22 cellular contexts compared by ENCODE assay signal in the genomic region with DNA sequence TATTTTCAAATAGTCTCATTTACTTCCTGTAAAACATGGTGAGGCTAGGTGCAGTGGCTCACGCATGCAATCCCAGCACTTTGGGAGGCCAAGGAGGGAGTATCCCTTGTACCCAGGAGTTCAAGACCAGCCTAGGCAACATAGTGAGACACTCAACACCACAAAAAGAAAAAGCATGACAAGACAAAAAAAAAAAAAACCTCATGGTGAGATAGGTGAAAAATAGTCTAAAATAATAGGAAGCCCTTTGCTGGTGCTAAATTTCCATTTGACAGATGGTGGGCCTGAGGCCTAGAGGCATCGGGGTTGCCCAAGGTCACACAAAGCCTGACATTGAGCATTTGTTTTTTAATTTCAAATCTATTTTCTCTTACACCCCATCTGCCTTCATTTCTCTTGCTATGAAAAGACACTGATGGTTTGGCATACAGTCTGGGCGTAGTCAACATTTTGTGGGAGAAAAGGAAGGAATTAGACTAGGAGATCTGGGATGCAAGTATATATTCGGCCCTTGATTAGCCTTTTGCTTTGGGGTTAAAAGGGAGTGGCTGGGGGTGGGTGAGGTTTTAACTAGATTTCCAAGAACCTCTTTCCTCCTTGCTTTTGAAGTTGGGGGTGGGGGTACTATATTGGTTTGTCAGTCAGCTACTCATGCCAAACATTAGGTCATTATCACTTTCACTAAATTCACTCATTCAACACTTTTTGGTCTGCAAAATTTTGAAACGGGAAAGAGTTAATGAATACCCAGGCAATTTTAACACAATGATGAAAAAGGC. TPM values are rescaled to one million over a fixed set of nuclear protein-coding genes. Genes with fewer than 3 reads are reported as not detected.
DNase-seq lines count a peak whose midpoint lies in the region; ATAC-seq lines count a peak whose summit lies in the region.
"Had no signal": no experiment of that assay in that cellular context is flagged by ENCODE, and none has a peak within 500 bp of the region (broad histone marks: within the 10 kb centered on the region; RNA-seq: fewer than 3 reads in every experiment).

No MANE protein-coding gene starts in this region.

- peaks cover 24% of the 10 kb centered on the region for H3K36me3 Mint-ChIP-seq in activated CD4-positive, alpha-beta memory T cell treated with anti-CD3 and anti-CD28 coated beads for 36 hours
- peaks cover 46% of the 10 kb centered on the region for H3K36me3 Mint-ChIP-seq in effector memory CD8-positive, alpha-beta T cell (ENCODE audit: insufficient read depth)

- peak overlapping the region; percentile 70 for H3K27ac Mint-ChIP-seq in activated CD4-positive, alpha-beta memory T cell treated with anti-CD3 and anti-CD28 coated beads for 36 hours
- peak overlapping the region; percentile 65 to 81 for H3K27ac Mint-ChIP-seq in effector memory CD8-positive, alpha-beta T cell

- ATAC-seq in effector memory CD8-positive, alpha-beta T cell (replicated peaks), result no peak
- ATAC-seq in GM21576 (IDR thresholded peaks at IDR 0.05; ENCODE audit: unreplicated experiment) (no peak), GM18870 (IDR thresholded peaks at IDR 0.05; ENCODE audit: unreplicated experiment) (no peak)
- ATAC-seq: Panc1 had no signal

- H3K27me3 Mint-ChIP-seq in activated CD4-positive, alpha-beta memory T cell treated with anti-CD3 and anti-CD28 coated beads for 36 hours, result no peaks in the 10 kb centered on the region
- no peaks in the 10 kb centered on the region for H3K27me3 Mint-ChIP-seq in effector memory CD8-positive, alpha-beta T cell

- H3K9me3 ChIP-seq in BLaER1 treated with 17β-estradiol and CSF1 and Interleukin-3, amounts not matched to agents 10 nM and 100 nM (replicated peaks in 1 of 11), result peaks cover 0 to 6% (median 0%) of the 10 kb centered on the region in 11 experiments; a peak in 3 of 22 replicates
- H3K9me3 ChIP-seq in SJCRH30 (replicated peaks), result no peaks in the 10 kb centered on the region
- H3K9me3 ChIP-seq: testis had no signal

- intact Hi-C loops in activated CD4-positive, alpha-beta memory T cell treated with anti-CD3 and anti-CD28 coated beads for 36 hours (cut with micrococcal nuclease), result no loop called here

- H3K4me1 Mint-ChIP-seq in activated CD4-positive, alpha-beta memory T cell treated with anti-CD3 and anti-CD28 coated beads for 36 hours (ENCODE audit: low read depth), result peaks cover 91% of the 10 kb centered on the region
- H3K4me1 Mint-ChIP-seq in effector memory CD8-positive, alpha-beta T cell (ENCODE audit: low read depth in 2 of 2), result peaks cover 62 to 84% of the 10 kb centered on the region in 2 donors

- peak overlapping the region in 6 of 11 experiments; percentile 0 to 66 (median 33); a peak in 7 of 22 replicates for H3K4me2 ChIP-seq in BLaER1 treated with 17β-estradiol and CSF1 and Interleukin-3, amounts not matched to agents 10 nM and 100 nM

- H3K9ac ChIP-seq in BLaER1 treated with 17β-estradiol and CSF1 and Interleukin-3, amounts not matched to agents 10 nM and 100 nM, result no peak overlapping the region

- H3K4me3 Mint-ChIP-seq in activated CD4-positive, alpha-beta memory T cell treated with anti-CD3 and anti-CD28 coated beads for 36 hours, result no peak overlapping the region
- H3K4me3 Mint-ChIP-seq in effector memory CD8-positive, alpha-beta T cell, result peak overlapping the region; percentile 66 to 71
- H3K4me3 Mint-ChIP-seq: neural crest cell had no signal

- peak; percentile 58 for DNase-seq in DMS 273 (lab: John Stamatoyannopoulos, UW; ENCODE audit: unreplicated experiment)
- DNase-seq in DMS 273 treated with DMSO at 0.1 percent for 48 hours (lab: John Stamatoyannopoulos, UW), result no peak
- no peak for DNase-seq in activated CD4-positive, alpha-beta memory T cell treated with anti-CD3 and anti-CD28 coated beads for 36 hours
- no peak for DNase-seq in effector memory CD8-positive, alpha-beta T cell
- no peak for DNase-seq in SJCRH30
- DNase-seq: activated CD8-positive, alpha-beta memory T cell treated with anti-CD3 and anti-CD28 coated beads for 24 hours; activated gamma-delta T cell; brain microvascular endothelial cell; cortex of kidney; DMS79; foreskin melanocyte; Karpas-422; NCI-H1436; NCI-H82; stimulated activated CD4-positive, alpha-beta T cell treated with anti-CD3 and anti-CD28 coated beads, Interleukin-4, amount 100 ng/mL, for 4 hours; testis had no signal

- POLR2A ChIA-PET in activated CD4-positive, alpha-beta memory T cell treated with anti-CD3 and anti-CD28 coated beads for 36 hours (lab: Charles Lee), result interaction anchor here (0.9 to 4.4 kb wide), 2 partner anchors 8 to 43 kb away, joined by 4 to 29 read pairs; partner anchors contain the start of gene RPS27L

- no peak overlapping the region for H3K27ac ChIP-seq in BLaER1 treated with 17β-estradiol and CSF1 and Interleukin-3, amounts not matched to agents 10 nM and 100 nM
- H3K27ac ChIP-seq in SJCRH30, result no peak overlapping the region
- H3K27ac ChIP-seq: 22Rv1, brain microvascular endothelial cell, testis had no signal

- H3K27me3 ChIP-seq in BLaER1 treated with 17β-estradiol and CSF1 and Interleukin-3, amounts not matched to agents 10 nM and 100 nM, result no peaks in the 10 kb centered on the region
- no peaks in the 10 kb centered on the region for H3K27me3 ChIP-seq in SJCRH30
- H3K27me3 ChIP-seq: brain microvascular endothelial cell, testis had no signal

- CTCF ChIA-PET in activated CD4-positive, alpha-beta memory T cell treated with anti-CD3 and anti-CD28 coated beads for 36 hours (lab: Charles Lee), result no interaction called here

- peaks cover 0 to 100% (median 31%) of the 10 kb centered on the region in 11 experiments; a peak in 13 of 22 replicates for H4K20me1 ChIP-seq in BLaER1 treated with 17β-estradiol and CSF1 and Interleukin-3, amounts not matched to agents 10 nM and 100 nM

- H3K4me3 ChIP-seq in BLaER1 treated with 17β-estradiol and CSF1 and Interleukin-3, amounts not matched to agents 10 nM and 100 nM, result no peak overlapping the region
- no peak overlapping the region for H3K4me3 ChIP-seq in SJCRH30
- H3K4me3 ChIP-seq: testis had no signal

- peaks cover 18 to 42% (median 29%) of the 10 kb centered on the region in 11 experiments; a peak in 19 of 22 replicates for H3K36me3 ChIP-seq in BLaER1 treated with 17β-estradiol and CSF1 and Interleukin-3, amounts not matched to agents 10 nM and 100 nM
- H3K36me3 ChIP-seq in SJCRH30, result peaks cover 2% of the 10 kb centered on the region
- H3K36me3 ChIP-seq: brain microvascular endothelial cell had no signal

- H3K4me1 ChIP-seq in BLaER1 treated with 17β-estradiol and CSF1 and Interleukin-3, amounts not matched to agents 10 nM and 100 nM, result peaks cover 38 to 94% (median 46%) of the 10 kb centered on the region in 10 experiments
- peaks cover 5% of the 10 kb centered on the region for H3K4me1 ChIP-seq in SJCRH30

- no peaks in the 10 kb centered on the region for H3K9me3 Mint-ChIP-seq in activated CD4-positive, alpha-beta memory T cell treated with anti-CD3 and anti-CD28 coated beads for 36 hours
- no peaks in the 10 kb centered on the region for H3K9me3 Mint-ChIP-seq in effector memory CD8-positive, alpha-beta T cell

RNA-seq across cellular contexts. Expression of gene RAB8B, which starts 11.2 kb away (rescaled TPM):
- 100 to 1,000 TPM; 109 to 119 TPM for total RNA-seq in activated CD4-positive, alpha-beta memory T cell treated with anti-CD3 and anti-CD28 coated beads for 36 hours
- total RNA-seq in SJCRH30 (2014; rRNA removed; shearing (Covaris generic)), result 47.2 and 50.4 TPM in 2 replicates

RNA-seq across cellular contexts. Expression of gene RPS27L, which starts 43.4 kb away (rescaled TPM):
- total RNA-seq in activated CD4-positive, alpha-beta memory T cell treated with anti-CD3 and anti-CD28 coated beads for 36 hours, result 100 to 1,000 TPM; 139 to 140 TPM
- 178 and 185 TPM in 2 replicates for total RNA-seq in SJCRH30 (2014; rRNA removed; shearing (Covaris generic))
